8 cellular contexts compared by ENCODE assay signal in genomic region chr7:121994625-121995410, GRCh38.
DNase-seq lines count a peak whose midpoint lies in the region; ATAC-seq and TF ChIP-seq lines count a peak whose summit lies in the region.

No MANE protein-coding gene starts in this region.

- no peak overlapping the region for H3K4me3 ChIP-seq in fibroblast of villous mesenchyme (ENCODE audit: low read depth, low read length)

- ATAC-seq in GM21447 (IDR thresholded peaks at IDR 0.05; ENCODE audit: unreplicated experiment), result peak; percentile 94

- peak; percentile 24 for DNase-seq in ELF-1 (ENCODE audit: low read depth, low spot score)
- DNase-seq in HK-2 (ENCODE audit: unreplicated experiment), result peak; percentile 35
- peak; percentile 90 for DNase-seq in NCI-H69 (lab: John Stamatoyannopoulos, UW)
- peak; percentile 57 for DNase-seq in activated CD8-positive, alpha-beta memory T cell treated with anti-CD3 and anti-CD28 coated beads, Interleukin-2, amount 50 U/mL, for 48 hours
- peak; percentile 74 for DNase-seq in fibroblast of villous mesenchyme (ENCODE audit: low read depth)
- DNase-seq in occipital lobe (lab: John Stamatoyannopoulos, UW), result peak; percentile 35
- DNase-seq in ureter (ENCODE audit: low spot score), result no peak

- peak; percentile 79 for TF ChIP-seq CTCF in fibroblast of villous mesenchyme (IDR thresholded peaks at IDR 0.05; ENCODE audit: insufficient read depth, low read depth, low read length)
